Comparison of ENCODE assay signal across 25 cellular contexts in the genomic region with DNA sequence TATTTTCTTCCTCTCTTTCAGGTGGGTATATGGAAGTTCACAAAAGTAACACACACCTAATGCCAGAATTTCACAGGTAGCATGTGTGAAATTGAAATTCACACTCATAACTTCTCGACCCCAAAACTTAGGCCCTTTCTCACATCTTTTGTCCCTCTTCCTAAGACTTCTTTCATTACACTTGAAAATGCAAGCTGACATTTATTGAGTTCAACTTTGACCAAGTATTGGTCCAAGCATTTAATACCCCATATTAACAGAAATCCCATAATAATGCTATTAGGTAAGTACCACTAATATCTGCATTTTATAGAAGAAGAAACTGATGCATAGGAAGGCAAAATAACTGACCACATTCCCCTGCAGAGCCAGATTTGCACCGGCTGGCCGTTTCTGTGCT. TPM values are rescaled to one million over a fixed set of nuclear protein-coding genes. Genes with fewer than 3 reads are reported as not detected.
DNase-seq lines count a peak whose midpoint lies in the region; ATAC-seq, FAIRE-seq and TF ChIP-seq lines count a peak whose summit lies in the region.
"Had no signal": no experiment of that assay in that cellular context is flagged by ENCODE, and none has a peak within 500 bp of the region (broad histone marks: within the 10 kb centered on the region; RNA-seq: fewer than 3 reads in every experiment).

No MANE protein-coding gene starts in this region.

- H3K36me3 Mint-ChIP-seq in GM23338 (ENCODE audit: low read depth) = no peaks in the 10 kb centered on the region

- H3K27me3 Mint-ChIP-seq in GM23338 (ENCODE audit: insufficient read depth, low read depth, poor library complexity) = peaks cover 4% of the 10 kb centered on the region
- H3K27me3 Mint-ChIP-seq: CD4-positive, alpha-beta T cell had no signal

- H3K27ac ChIP-seq in GM23338 (ENCODE audit: low read depth) (no peak overlapping the region), K562 (ENCODE audit: extremely low read depth, low read depth, low read length) (no peak overlapping the region), psoas muscle (peak overlapping the region; percentile 14)
- H3K27ac ChIP-seq: BLaER1 had no signal

- no peaks in the 10 kb centered on the region for H3K9me2 ChIP-seq in GM23338 (ENCODE audit: insufficient read depth)

- H3K27me3 ChIP-seq in GM23338 (ENCODE audit: insufficient read depth) (no peaks in the 10 kb centered on the region), K562 (ENCODE audit: control insufficient read depth in 2 of 2, insufficient read depth in 2 of 2, low read length in 2 of 2) (no peaks in the 10 kb centered on the region), psoas muscle (ENCODE audit: insufficient read depth in 3 of 3, low read length in 2 of 3) (no peaks in the 10 kb centered on the region)
- H3K27me3 ChIP-seq: BE2C, BLaER1 had no signal

- no peak overlapping the region for H3K4me3 Mint-ChIP-seq in GM23338
- H3K4me3 Mint-ChIP-seq: CD4-positive, alpha-beta T cell; CD8-positive, alpha-beta T cell had no signal

- H3K9me3 ChIP-seq in K562 (replicated peaks; ENCODE audit: control insufficient read depth, insufficient read depth, low read depth, low read length) (no peaks in the 10 kb centered on the region), psoas muscle (no peaks in the 10 kb centered on the region)
- H3K9me3 ChIP-seq: BE2C, BLaER1 had no signal

- peak overlapping the region; percentile 35; the same call in 1 of the 2 replicates for H2AFZ ChIP-seq in GM23338
- H2AFZ ChIP-seq in K562 (ENCODE audit: low read depth, low read length) = 0 out of 2 replicates have a peak overlapping the region, but pooled peaks have one; percentile 63

- POLR2A ChIA-PET in K562 (lab: Yijun Ruan, JAX) = interaction anchor here (1.7 kb wide), 1 partner anchor 9 kb away, joined by 4 read pairs; no protein-coding TSS in a partner anchor

- H3K27ac Mint-ChIP-seq in GM23338 = no peak overlapping the region
- H3K27ac Mint-ChIP-seq: CD4-positive, alpha-beta T cell; CD8-positive, alpha-beta T cell had no signal

- no peak for ATAC-seq in GM23338
- no peak for ATAC-seq in K562
- no peak for ATAC-seq in psoas muscle
- ATAC-seq: CD8-positive, alpha-beta T cell; GM12878 had no signal

- H4K20me1 ChIP-seq in GM23338 (replicated peaks; ENCODE audit: insufficient read depth) = no peaks in the 10 kb centered on the region
- H4K20me1 ChIP-seq in K562 (replicated peaks; ENCODE audit: control insufficient read depth, insufficient read depth, low read length) = no peaks in the 10 kb centered on the region
- H4K20me1 ChIP-seq: BLaER1 had no signal

- H3F3A ChIP-seq in GM23338 (replicated peaks; ENCODE audit: low read depth) = no peaks in the 10 kb centered on the region

- no peak for TF ChIP-seq RAD21 in K562 (CRISPR knock-in tag; conservative IDR thresholded peaks at IDR 0.05 in 1 of 2, IDR thresholded peaks at IDR 0.05 in 1 of 2)

- H3K4me1 ChIP-seq in GM23338 (ENCODE audit: insufficient read depth) (no peaks in the 10 kb centered on the region), K562 (replicated peaks in 1 of 2; ENCODE audit: control insufficient read depth in 2 of 2, insufficient read depth in 2 of 2, low read length in 2 of 2) (peaks cover 3 to 4% of the 10 kb centered on the region in 2 experiments; a peak in 3 of 5 replicates), psoas muscle (no peaks in the 10 kb centered on the region)
- H3K4me1 ChIP-seq: BE2C, BLaER1 had no signal

- FAIRE-seq in K562 (lab: Jason Lieb, UNC) = no peak
- FAIRE-seq: GM12878, GM12892, GM18507 had no signal

- no peak overlapping the region for H3K9ac ChIP-seq in K562 (ENCODE audit: insufficient read depth in 1 of 2, low read depth in 2 of 2, low read length in 2 of 2)
- H3K9ac ChIP-seq: BLaER1 had no signal

- H3K9me1 ChIP-seq in K562 (ENCODE audit: control insufficient read depth, insufficient read depth, low read length) = no peaks in the 10 kb centered on the region

- no peaks in the 10 kb centered on the region for H3K4me1 Mint-ChIP-seq in GM23338

- H3K4me2 ChIP-seq in GM23338 = no peak overlapping the region
- H3K4me2 ChIP-seq in K562 (ENCODE audit: insufficient read depth, low read length) = no peak overlapping the region
- H3K4me2 ChIP-seq: BLaER1 had no signal

- intact Hi-C loops in K562 (cut with micrococcal nuclease) (loop anchor here (5.0 kb wide), 1 partner anchor 77 kb away; the partner anchor contains the start of gene MYL12A), psoas muscle (cut with DNase I) (no loop called here)

- no TSS peak for BruUV-seq in K562 (replicated peaks; lab: Mats Ljungman, UMichigan)

- H3K4me3 ChIP-seq in GM23338 = no peak overlapping the region
- no peak overlapping the region for H3K4me3 ChIP-seq in K562
- no peak overlapping the region for H3K4me3 ChIP-seq in psoas muscle
- H3K4me3 ChIP-seq: BLaER1, GM12878 had no signal

- TF ChIP-seq EP300 in K562 (IDR thresholded peaks at IDR 0.05; ENCODE audit: low read length) = no peak

- no peak for TF ChIP-seq CTCF in GM23338 (conservative IDR thresholded peaks at IDR 0.05; ENCODE audit: low read depth in 2 of 2)
- TF ChIP-seq CTCF in K562 (IDR thresholded peaks at IDR 0.05 in 2 of 3, conservative IDR thresholded peaks at IDR 0.05 in 1 of 3; ENCODE audit: insufficient read depth in 2 of 3, low read depth in 1 of 3, low read length in 3 of 3) = no peak
- no peak for TF ChIP-seq CTCF in psoas muscle (IDR thresholded peaks at IDR 0.05)

- TF ChIP-seq POLR2A in K562 (conservative IDR thresholded peaks at IDR 0.05) = no peak

- no peaks in the 10 kb centered on the region for H3K9me3 Mint-ChIP-seq in GM23338
- H3K9me3 Mint-ChIP-seq: CD4-positive, alpha-beta T cell; CD8-positive, alpha-beta T cell had no signal

- CTCF ChIA-PET in K562 (lab: Yijun Ruan, JAX; ENCODE audit: low intra/inter-chr PET ratio) = no interaction called here

- H3K79me2 ChIP-seq in GM23338 (replicated peaks; ENCODE audit: insufficient read depth) (no peaks in the 10 kb centered on the region), K562 (ENCODE audit: control insufficient read depth, insufficient read depth, low read length) (no peaks in the 10 kb centered on the region)

- in situ Hi-C loops in K562 (cut with MboI) = no loop called here

- DNase-seq in GM23338 (ENCODE audit: low spot score) (no peak), K562 (ENCODE audit: extremely low read depth in 1 of 4, low spot score in 3 of 4) (no peak), psoas muscle (no peak), kidney tubule cell (ENCODE audit: low spot score) (no peak), COR-L47 (lab: John Stamatoyannopoulos, UW) (no peak), H4 (ENCODE audit: low spot score) (no peak), NCI-H2029 (lab: John Stamatoyannopoulos, UW) (no peak)
- DNase-seq: 8988T; ACHN; BE2C; C1 segment of cervical spinal cord; CD4-positive, alpha-beta T cell; CD8-positive, alpha-beta T cell; DMS 273 treated with DMSO at 0.1 percent for 48 hours; DMS153; DMS53; DMS79; DND-41; EL; GDM1 had no signal

- no peaks in the 10 kb centered on the region for H3K36me3 ChIP-seq in GM23338 (ENCODE audit: insufficient read depth)
- H3K36me3 ChIP-seq in K562 (ENCODE audit: control insufficient read depth, insufficient read depth, low read length) = no peaks in the 10 kb centered on the region
- H3K36me3 ChIP-seq in psoas muscle (ENCODE audit: insufficient read depth in 1 of 2, low read depth in 1 of 2) = peaks cover 9 to 95% of the 10 kb centered on the region in 2 donors
- H3K36me3 ChIP-seq: BE2C, BLaER1 had no signal

- WGBS in K562 (ENCODE audit: insufficient coverage, low coverage, missing lambda C conversion rate) = 27% methylated on average over 3 of the region's 3 CpGs
- 64 to 66% (median 65%) methylated on average over 3 of the region's 3 CpGs for WGBS in psoas muscle, 3 donors

TF ChIP-seq in K562, 482 proteins besides CTCF, POLR2A, EP300 and RAD21 (continues in another document):
- TF ChIP-seq, protein P1, sequence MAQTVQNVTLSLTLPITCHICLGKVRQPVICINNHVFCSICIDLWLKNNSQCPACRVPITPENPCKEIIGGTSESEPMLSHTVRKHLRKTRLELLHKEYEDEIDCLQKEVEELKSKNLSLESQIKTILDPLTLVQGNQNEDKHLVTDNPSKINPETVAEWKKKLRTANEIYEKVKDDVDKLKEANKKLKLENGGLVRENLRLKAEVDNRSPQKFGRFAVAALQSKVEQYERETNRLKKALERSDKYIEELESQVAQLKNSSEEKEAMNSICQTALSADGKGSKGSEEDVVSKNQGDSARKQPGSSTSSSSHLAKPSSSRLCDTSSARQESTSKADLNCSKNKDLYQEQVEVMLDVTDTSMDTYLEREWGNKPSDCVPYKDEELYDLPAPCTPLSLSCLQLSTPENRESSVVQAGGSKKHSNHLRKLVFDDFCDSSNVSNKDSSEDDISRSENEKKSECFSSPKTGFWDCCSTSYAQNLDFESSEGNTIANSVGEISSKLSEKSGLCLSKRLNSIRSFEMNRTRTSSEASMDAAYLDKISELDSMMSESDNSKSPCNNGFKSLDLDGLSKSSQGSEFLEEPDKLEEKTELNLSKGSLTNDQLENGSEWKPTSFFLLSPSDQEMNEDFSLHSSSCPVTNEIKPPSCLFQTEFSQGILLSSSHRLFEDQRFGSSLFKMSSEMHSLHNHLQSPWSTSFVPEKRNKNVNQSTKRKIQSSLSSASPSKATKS (CRISPR knock-in tag; IDR thresholded peaks at IDR 0.05) = no peak
- peak; percentile 56; the same call in 1 of the 2 replicates for TF ChIP-seq ZNF316 (IDR thresholded peaks at IDR 0.05)

RNA-seq across cellular contexts. Expression of gene MYOM1, which starts 49.0 kb away (rescaled TPM):
- 0.08 and 0.38 TPM in 2 replicates for total RNA-seq in GM23338 (2014; rRNA removed; shearing (Covaris generic))
- polyA plus RNA-seq in GM23338 (2016; fragmentation: Nextera tagmentation; extraction: Ambion mirVana) = 0.21 and 0.27 TPM in 2 replicates
- total RNA-seq in K562 (2011; cell fraction: chromatin; rRNA removed; ENCODE audit: low replicate concordance) = 0.44 and 1.2 TPM in 2 replicates
- 0.17 and 0.26 TPM in 2 replicates for total RNA-seq in K562 (2011; cell fraction: nucleolus; rRNA removed)
- total RNA-seq in K562 (2011; cell fraction: nucleoplasm; rRNA removed) = 0.15 and 0.29 TPM in 2 replicates
- 0.41 and 0.59 TPM in 2 replicates for total RNA-seq in K562 (2014; rRNA removed)
- 0.22 and 0.29 TPM in 2 replicates for total RNA-seq in K562 (2014; rRNA removed; fragmentation: Illumina TruSeq; extraction: Trizol)
- total RNA-seq in K562 (2015; rRNA removed; fragmentation: Illumina TruSeq; extraction: Trizol) = 0.47 and 0.64 TPM in 2 replicates
- 0.29 and 0.35 TPM in 2 replicates for total RNA-seq in K562 (2021)
- 0.06 and 0.16 TPM in 2 replicates for polyA plus RNA-seq in K562 (2011; rRNA removed)
- polyA plus RNA-seq in K562 (2011; cell fraction: cytosol; rRNA removed) = 0.06 and 0.15 TPM in 2 replicates
- 0.26 and 0.32 TPM in 2 replicates for polyA plus RNA-seq in K562 (2011; cell fraction: nucleus; rRNA removed)
- polyA plus RNA-seq in K562 (2012) = 0.44 and 1.8 TPM in 2 replicates
- polyA plus RNA-seq in K562 (2014; fragmentation: Illumina TruSeq; extraction: Trizol) = 0.25 and 0.71 TPM in 2 replicates
- under 1 TPM; 0.01 to 0.03 TPM for polyA plus RNA-seq in K562 (2014; fragmentation: Nextera tagmentation; extraction: Ambion mirVana)
- 0.32 and 0.62 TPM in 2 replicates for polyA plus RNA-seq in K562 (2014; rRNA removed)
- polyA minus RNA-seq in K562 (2011; rRNA and poly(A)+ RNA removed) = 0.25 and 0.30 TPM in 2 replicates
- 0.18 and 0.19 TPM in 2 replicates for polyA minus RNA-seq in K562 (2011; cell fraction: cytosol; rRNA and poly(A)+ RNA removed)
- polyA minus RNA-seq in K562 (2011; cell fraction: nucleus; rRNA and poly(A)+ RNA removed) = 0.13 and 0.33 TPM in 2 replicates
- total RNA-seq in psoas muscle = 100 to 1,000 TPM; 388 to 842 (median 567) TPM
- polyA plus RNA-seq in psoas muscle = 100 to 1,000 TPM in 2 of 3 donors, 10 to 100 TPM in 1; 54.8 to 209 (median 117) TPM
- 0.02 TPM in 1 of 2 replicates, not detected in the other for total RNA-seq in H4 (2014; rRNA removed; shearing (Covaris generic))
- total RNA-seq: Daoy had no signal

Comparison
In these comparisons a context has a peak if more than half of its experiments do, and no peak if none do; other contexts are left out.
1. RNA of gene MYOM1, which starts 49.0 kb away (total RNA-seq): 388 to 842 TPM in psoas muscle; 0.15 to 1.2 TPM in K562, 0.08 to 0.38 TPM in GM23338 and 0.02 TPM in H4; every median in the first group is over 100 times any median in the second.